Comparison of ENCODE assay signal across 8 cellular contexts in genomic region chr2:201235865-201236811, GRCh38. TPM values are rescaled to one million over a fixed set of nuclear protein-coding genes. Genes with fewer than 3 reads are reported as not detected.
DNase-seq lines count a peak whose midpoint lies in the region; ATAC-seq, FAIRE-seq and TF ChIP-seq lines count a peak whose summit lies in the region.

No MANE protein-coding gene starts in this region.

- peaks cover 2% of the 10 kb centered on the region for H3K9me3 Mint-ChIP-seq in activated CD4-positive, alpha-beta T cell treated with anti-CD3 and anti-CD28 coated beads, Interleukin-2, amount 10 ng/mL, durations not matched to agents 7 days and 5 days
- peaks cover 0 to 13% (median 4%) of the 10 kb centered on the region in 11 donors for H3K9me3 Mint-ChIP-seq in naive thymus-derived CD4-positive, alpha-beta T cell

- H3K27me3 ChIP-seq in AG04450 (ENCODE audit: control insufficient read depth, insufficient read depth, low read length) (no peaks in the 10 kb centered on the region), endothelial cell of umbilical vein (ENCODE audit: control insufficient read depth in 2 of 2, insufficient read depth in 2 of 2, low read length in 2 of 2) (no peaks in the 10 kb centered on the region), upper lobe of right lung (no peaks in the 10 kb centered on the region)
- no peaks in the 10 kb centered on the region for H3K27me3 ChIP-seq in naive thymus-derived CD4-positive, alpha-beta T cell (ENCODE audit: control insufficient read depth in 2 of 2, insufficient read depth in 2 of 2, low read length in 2 of 2)

- peak overlapping the region; percentile 86 for H3K27ac Mint-ChIP-seq in activated CD4-positive, alpha-beta T cell treated with anti-CD3 and anti-CD28 coated beads, Interleukin-2, amount 10 ng/mL, durations not matched to agents 7 days and 5 days
- peak overlapping the region; percentile 92 to 99 (median 97) for H3K27ac Mint-ChIP-seq in naive thymus-derived CD4-positive, alpha-beta T cell

- H3K36me3 ChIP-seq in endothelial cell of umbilical vein (ENCODE audit: control insufficient read depth in 2 of 2, extremely low read depth in 1 of 2, insufficient read depth in 2 of 2, low read length in 2 of 2): no peaks in the 10 kb centered on the region
- H3K36me3 ChIP-seq in naive thymus-derived CD4-positive, alpha-beta T cell (ENCODE audit: control insufficient read depth in 2 of 3, insufficient read depth in 3 of 3, low read length in 3 of 3): peaks cover 0 to 12% (median 0%) of the 10 kb centered on the region in 3 experiments
- H3K36me3 ChIP-seq in upper lobe of right lung: no peaks in the 10 kb centered on the region

- no peak for TF ChIP-seq POLR2A in endothelial cell of umbilical vein (IDR thresholded peaks at IDR 0.05; ENCODE audit: low read depth, low read length)

- H4K20me1 ChIP-seq in endothelial cell of umbilical vein (replicated peaks; ENCODE audit: control insufficient read depth, extremely low read depth, insufficient read depth, low read length): no peaks in the 10 kb centered on the region

- POLR2A ChIA-PET in AG04450 (lab: Yijun Ruan, JAX) (interaction anchor here (0.7 kb wide), 1 partner anchor 215 kb away, joined by 4 read pairs; the partner anchor contains the start of genes STRADB and TRAK2), endothelial cell of umbilical vein (lab: Charles Lee) (no interaction called here)
- POLR2A ChIA-PET in activated CD4-positive, alpha-beta T cell treated with anti-CD3 and anti-CD28 coated beads, Interleukin-2, amount 10 ng/mL, durations not matched to agents 7 days and 5 days (lab: Charles Lee): interaction anchor here (0.7 to 4.2 kb wide), 3 partner anchors 24 to 217 kb away, joined by 6 to 40 read pairs (median 8); partner anchors contain the start of gene CASP8
- POLR2A ChIA-PET in naive thymus-derived CD4-positive, alpha-beta T cell (lab: Charles Lee): interaction anchor here (0.6 to 4.5 kb wide), 11 partner anchors 11 to 545 kb away, joined by 3 to 77 read pairs (median 6); partner anchors contain the start of genes ALS2 and CASP8

- FAIRE-seq in endothelial cell of umbilical vein (lab: Jason Lieb, UNC): peak; percentile 73

- DNase-seq in AG04450 (ENCODE audit: low read depth, low spot score) (peak; percentile 46), NCI-H460 (ENCODE audit: extremely low read depth, low read depth) (peak; percentile 75), endothelial cell of umbilical vein (ENCODE audit: low read depth, low spot score) (peak; percentile 73), upper lobe of right lung (peak; percentile 69)
- peak; percentile 79 for DNase-seq in activated CD4-positive, alpha-beta T cell treated with anti-CD3 and anti-CD28 coated beads, Interleukin-2, amount 10 ng/mL, durations not matched to agents 7 days and 5 days
- peak in 8 of 9 donors; percentile 38 to 75 (median 68) for DNase-seq in naive thymus-derived CD4-positive, alpha-beta T cell

- dilution Hi-C loops in endothelial cell of umbilical vein (cut with MboI; ENCODE audit: extremely low pct_ligation_motif_present, low sequenced_read_pairs): no loop called here

- peak overlapping the region; percentile 92 for H3K4me3 Mint-ChIP-seq in activated CD4-positive, alpha-beta T cell treated with anti-CD3 and anti-CD28 coated beads, Interleukin-2, amount 10 ng/mL, durations not matched to agents 7 days and 5 days
- peak overlapping the region; percentile 85 to 99 (median 96) for H3K4me3 Mint-ChIP-seq in naive thymus-derived CD4-positive, alpha-beta T cell

- H3K4me1 ChIP-seq in endothelial cell of umbilical vein (ENCODE audit: control insufficient read depth, extremely low read depth, insufficient read depth, low read length): peaks cover 7% of the 10 kb centered on the region
- peaks cover 30 to 37% of the 10 kb centered on the region in 2 donors for H3K4me1 ChIP-seq in naive thymus-derived CD4-positive, alpha-beta T cell (ENCODE audit: control insufficient read depth in 2 of 2, insufficient read depth in 2 of 2, low read length in 2 of 2)
- H3K4me1 ChIP-seq in upper lobe of right lung: peaks cover 52% of the 10 kb centered on the region

- intact Hi-C loops in endothelial cell of umbilical vein (cut with micrococcal nuclease) (loop anchor here (1.0 to 2.0 kb wide), 6 partner anchors 22 to 943 kb away; partner anchors contain the start of genes STRADB and TRAK2), upper lobe of right lung (cut with DNase I) (loop anchor here (10.0 kb wide), 1 partner anchor 129 kb away; no protein-coding TSS in a partner anchor)
- intact Hi-C loops in naive thymus-derived CD4-positive, alpha-beta T cell (cut with micrococcal nuclease): loop anchor here (1.0 to 10.0 kb wide), 13 partner anchors 16 to 1679 kb away; partner anchors contain the start of genes CARF (in 1 of the 2), FZD7 (in 1 of the 2), STRADB (in 1 of the 2) and TMEM237 (in 1 of the 2)

- peaks cover 51% of the 10 kb centered on the region for H3K36me3 Mint-ChIP-seq in activated CD4-positive, alpha-beta T cell treated with anti-CD3 and anti-CD28 coated beads, Interleukin-2, amount 10 ng/mL, durations not matched to agents 7 days and 5 days (ENCODE audit: low read depth)
- H3K36me3 Mint-ChIP-seq in naive thymus-derived CD4-positive, alpha-beta T cell: peaks cover 19 to 42% (median 32%) of the 10 kb centered on the region in 5 donors

- H3K4me1 Mint-ChIP-seq in activated CD4-positive, alpha-beta T cell treated with anti-CD3 and anti-CD28 coated beads, Interleukin-2, amount 10 ng/mL, durations not matched to agents 7 days and 5 days: peaks cover 57% of the 10 kb centered on the region
- peaks cover 46 to 79% (median 58%) of the 10 kb centered on the region in 7 donors for H3K4me1 Mint-ChIP-seq in naive thymus-derived CD4-positive, alpha-beta T cell

- H3K79me2 ChIP-seq in endothelial cell of umbilical vein (ENCODE audit: control insufficient read depth, insufficient read depth, low read length): no peaks in the 10 kb centered on the region

- CTCF ChIA-PET in AG04450 (lab: Charles Lee) (interaction anchor here (0.6 to 2.9 kb wide), 14 partner anchors 12 to 943 kb away, joined by 3 to 30 read pairs (median 3); partner anchors contain the start of gene MPP4), endothelial cell of umbilical vein (lab: Charles Lee) (interaction anchor here (0.7 to 2.4 kb wide), 7 partner anchors 11 to 943 kb away, joined by 3 to 56 read pairs (median 3); partner anchors contain the start of gene FLACC1)
- CTCF ChIA-PET in activated CD4-positive, alpha-beta T cell treated with anti-CD3 and anti-CD28 coated beads, Interleukin-2, amount 10 ng/mL, durations not matched to agents 7 days and 5 days (lab: Charles Lee): interaction anchor here (1.0 to 2.1 kb wide), 5 partner anchors 9 to 127 kb away, joined by 3 to 7 read pairs (median 4); partner anchors contain the start of gene CASP8
- CTCF ChIA-PET in naive thymus-derived CD4-positive, alpha-beta T cell (lab: Charles Lee): interaction anchor here (0.7 to 4.6 kb wide), 12 partner anchors 19 to 141 kb away, joined by 3 to 140 read pairs (median 10); partner anchors contain the start of genes CASP10 and CASP8

- peak; percentile 67 for TF ChIP-seq CTCF in AG04450 (IDR thresholded peaks at IDR 0.05; ENCODE audit: low read depth, low read length)
- TF ChIP-seq CTCF in GM12874 (IDR thresholded peaks at IDR 0.05; ENCODE audit: insufficient read depth, low read depth, low read length): 0 out of 2 replicates have a peak, but pooled peaks have one; percentile 35
- peak; percentile 46 to 52 for TF ChIP-seq CTCF in endothelial cell of umbilical vein (IDR thresholded peaks at IDR 0.05; ENCODE audit: extremely low read depth in 1 of 2, insufficient read depth in 1 of 2, low read depth in 1 of 2, low read length in 2 of 2)
- peak; percentile 70 for TF ChIP-seq CTCF in upper lobe of right lung (IDR thresholded peaks at IDR 0.05)

- H2AFZ ChIP-seq in endothelial cell of umbilical vein (ENCODE audit: low read depth, low read length): peak overlapping the region; percentile 42

- peak; percentile 33 for ATAC-seq in naive thymus-derived CD4-positive, alpha-beta T cell
- ATAC-seq in upper lobe of right lung (peak; percentile 33), GM21381 (IDR thresholded peaks at IDR 0.05; ENCODE audit: unreplicated experiment) (no peak)

- no peaks in the 10 kb centered on the region for H3K27me3 Mint-ChIP-seq in activated CD4-positive, alpha-beta T cell treated with anti-CD3 and anti-CD28 coated beads, Interleukin-2, amount 10 ng/mL, durations not matched to agents 7 days and 5 days
- no peaks in the 10 kb centered on the region for H3K27me3 Mint-ChIP-seq in naive thymus-derived CD4-positive, alpha-beta T cell

- H3K9ac ChIP-seq in endothelial cell of umbilical vein (replicated peaks; ENCODE audit: extremely low read depth, insufficient read depth, low read length): no peak overlapping the region

- no peaks in the 10 kb centered on the region for H3K9me1 ChIP-seq in endothelial cell of umbilical vein (replicated peaks; ENCODE audit: control insufficient read depth, extremely low read depth, insufficient read depth, low read length)

- H3K4me2 ChIP-seq in endothelial cell of umbilical vein (ENCODE audit: insufficient read depth, low read length): no peak overlapping the region

- BruUV-seq in endothelial cell of umbilical vein (replicated peaks; lab: Mats Ljungman, UMichigan): no TSS peak

- H3K27ac ChIP-seq in AG04450 (ENCODE audit: low read depth, low read length) (no peak overlapping the region), endothelial cell of umbilical vein (ENCODE audit: insufficient read depth, low read depth, low read length) (no peak overlapping the region), upper lobe of right lung (peak overlapping the region; percentile 63)
- peak overlapping the region; percentile 87 for H3K27ac ChIP-seq in naive thymus-derived CD4-positive, alpha-beta T cell (ENCODE audit: low read depth, low read length)

- H3K4me3 ChIP-seq in AG04450 (ENCODE audit: low read depth, low read length): no peak overlapping the region
- no peak overlapping the region for H3K4me3 ChIP-seq in endothelial cell of umbilical vein (replicated peaks in 1 of 3; ENCODE audit: insufficient read depth in 1 of 3, low read depth in 1 of 3, low read length in 3 of 3)
- H3K4me3 ChIP-seq in naive thymus-derived CD4-positive, alpha-beta T cell (ENCODE audit: low read length): peak overlapping the region; percentile 70
- peak overlapping the region; percentile 22 for H3K4me3 ChIP-seq in upper lobe of right lung

- H3K9me3 ChIP-seq in AG04450 (ENCODE audit: control insufficient read depth, insufficient read depth, low read length): no peaks in the 10 kb centered on the region
- no peaks in the 10 kb centered on the region for H3K9me3 ChIP-seq in endothelial cell of umbilical vein (replicated peaks; ENCODE audit: control insufficient read depth, insufficient read depth, low read length)
- no peaks in the 10 kb centered on the region for H3K9me3 ChIP-seq in naive thymus-derived CD4-positive, alpha-beta T cell (ENCODE audit: control insufficient read depth in 2 of 3, low read length in 3 of 3)
- H3K9me3 ChIP-seq in upper lobe of right lung: no peaks in the 10 kb centered on the region

RNA-seq across cellular contexts. Expression of gene CASP8, which starts 24.2 kb away (rescaled TPM):
- polyA plus RNA-seq in AG04450 (2011; rRNA removed) (17.4 and 20.8 TPM in 2 replicates), endothelial cell of umbilical vein (3.5 and 5.3 TPM in 2 replicates)
- polyA minus RNA-seq in AG04450 (2011; rRNA and poly(A)+ RNA removed): 11.0 and 13.9 TPM in 2 replicates
- 83.9 and 85.8 TPM in 2 replicates for total RNA-seq in NCI-H460 (2014; rRNA removed; shearing (Covaris generic))
- polyA plus RNA-seq in NCI-H460 (2014; cell fraction: nucleus; rRNA removed): 116 and 119 TPM in 2 replicates
- total RNA-seq in activated CD4-positive, alpha-beta T cell treated with anti-CD3 and anti-CD28 coated beads, Interleukin-2, amount 10 ng/mL, durations not matched to agents 7 days and 5 days: 10 to 100 TPM; 73.6 to 77.7 TPM
- total RNA-seq in endothelial cell of umbilical vein (5.8 and 8.8 TPM in 2 replicates), upper lobe of right lung (39.5 TPM)
- polyA plus RNA-seq in endothelial cell of umbilical vein (2011; cell fraction: cytosol; rRNA removed): 4.4 and 9.6 TPM in 2 replicates
- 17.3 and 17.7 TPM in 2 replicates for polyA plus RNA-seq in endothelial cell of umbilical vein (2011; cell fraction: nucleus; rRNA removed)
- 7.0 and 9.0 TPM in 2 replicates for polyA plus RNA-seq in endothelial cell of umbilical vein (2012)
- 1.6 and 4.6 TPM in 2 replicates for polyA minus RNA-seq in endothelial cell of umbilical vein
- polyA minus RNA-seq in endothelial cell of umbilical vein (2011; cell fraction: cytosol; rRNA and poly(A)+ RNA removed): 10.7 TPM
- polyA minus RNA-seq in endothelial cell of umbilical vein (2011; cell fraction: nucleus; rRNA and poly(A)+ RNA removed): 3.8 and 4.2 TPM in 2 replicates
- total RNA-seq in naive thymus-derived CD4-positive, alpha-beta T cell: 100 to 1,000 TPM in 3 of 5 experiments, 10 to 100 TPM in 2; 84.9 to 159 (median 150) TPM
- 10 to 100 TPM; 38.9 to 78.1 TPM for polyA plus RNA-seq in naive thymus-derived CD4-positive, alpha-beta T cell

RNA-seq across cellular contexts. Expression of gene CASP10, which starts 53.2 kb away (rescaled TPM):
- polyA plus RNA-seq in AG04450 (2011; rRNA removed) (1.5 and 2.6 TPM in 2 replicates), endothelial cell of umbilical vein (15.7 and 16.4 TPM in 2 replicates)
- polyA minus RNA-seq in AG04450 (2011; rRNA and poly(A)+ RNA removed): 2.8 and 3.2 TPM in 2 replicates
- 12.7 and 13.0 TPM in 2 replicates for total RNA-seq in NCI-H460 (2014; rRNA removed; shearing (Covaris generic))
- 9.8 and 12.9 TPM in 2 replicates for polyA plus RNA-seq in NCI-H460 (2014; cell fraction: nucleus; rRNA removed)
- 10 to 100 TPM; 45.0 to 49.6 TPM for total RNA-seq in activated CD4-positive, alpha-beta T cell treated with anti-CD3 and anti-CD28 coated beads, Interleukin-2, amount 10 ng/mL, durations not matched to agents 7 days and 5 days
- total RNA-seq in endothelial cell of umbilical vein (31.1 and 37.6 TPM in 2 replicates), upper lobe of right lung (31.6 TPM)
- polyA plus RNA-seq in endothelial cell of umbilical vein (2011; cell fraction: cytosol; rRNA removed): 12.2 and 15.1 TPM in 2 replicates
- 37.5 and 37.8 TPM in 2 replicates for polyA plus RNA-seq in endothelial cell of umbilical vein (2011; cell fraction: nucleus; rRNA removed)
- polyA plus RNA-seq in endothelial cell of umbilical vein (2012): 13.6 and 15.2 TPM in 2 replicates
- polyA minus RNA-seq in endothelial cell of umbilical vein: 41.1 and 46.4 TPM in 2 replicates
- 2.8 TPM for polyA minus RNA-seq in endothelial cell of umbilical vein (2011; cell fraction: cytosol; rRNA and poly(A)+ RNA removed)
- 26.4 and 37.2 TPM in 2 replicates for polyA minus RNA-seq in endothelial cell of umbilical vein (2011; cell fraction: nucleus; rRNA and poly(A)+ RNA removed)
- total RNA-seq in naive thymus-derived CD4-positive, alpha-beta T cell: 10 to 100 TPM; 29.0 to 49.8 (median 42.9) TPM
- 10 to 100 TPM; 15.9 to 18.9 TPM for polyA plus RNA-seq in naive thymus-derived CD4-positive, alpha-beta T cell

Comparison
In these comparisons a context has a peak if more than half of its experiments do, and no peak if none do; other contexts are left out.
1. H3K27ac ChIP-seq: peak in naive thymus-derived CD4-positive, alpha-beta T cell (single experiment) and upper lobe of right lung (single experiment); none in AG04450 (single experiment) and endothelial cell of umbilical vein (single experiment).
2. H3K4me3 ChIP-seq: peak in naive thymus-derived CD4-positive, alpha-beta T cell (single experiment) and upper lobe of right lung (single experiment); none in AG04450 (single experiment) and endothelial cell of umbilical vein (0 of 3).
3. Peak in every context shown above with its lines, with median percentiles within 50 percentile points of each other: DNase-seq and CTCF ChIP-seq.